ENCODE assay signal across 8 cellular contexts in the genomic region with DNA sequence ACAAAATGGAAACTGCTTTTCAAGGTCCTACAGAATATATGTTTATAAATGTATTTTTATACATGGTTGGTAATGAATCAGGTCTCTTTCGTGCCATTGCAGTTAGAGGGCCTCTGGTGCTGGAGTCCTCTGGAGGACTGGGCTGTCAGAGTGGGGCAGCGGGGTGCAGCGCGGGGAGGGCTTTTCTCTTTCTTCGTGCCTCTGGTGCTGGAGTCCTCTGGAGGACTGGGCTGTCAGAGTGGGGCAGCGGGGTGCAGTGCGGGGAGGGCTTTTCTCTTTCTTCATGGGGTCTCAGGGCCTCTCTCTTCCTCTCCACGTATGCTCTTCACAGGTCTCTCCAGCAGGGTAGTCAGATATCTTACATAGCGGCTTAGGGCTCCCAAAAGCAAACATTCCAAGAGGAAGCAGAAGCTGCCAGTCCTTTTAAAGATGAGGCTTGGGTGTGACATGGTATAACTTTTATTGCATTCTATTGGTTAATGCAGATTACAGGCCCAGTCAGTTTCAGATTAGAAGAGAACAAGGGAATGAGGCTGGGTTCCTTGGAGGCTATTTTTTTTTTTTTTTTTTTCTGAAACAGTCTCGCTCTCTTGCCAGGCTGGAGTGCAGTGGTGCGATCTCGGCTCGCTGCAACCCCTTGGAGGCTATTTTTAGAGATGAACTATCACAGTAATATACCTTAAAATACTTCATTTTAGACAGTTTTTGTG. TPM values are rescaled to one million over a fixed set of nuclear protein-coding genes. Genes with fewer than 3 reads are reported as not detected.
DNase-seq lines count a peak whose midpoint lies in the region; ATAC-seq and TF ChIP-seq lines count a peak whose summit lies in the region.

No MANE protein-coding gene starts in this region.

- ATAC-seq in mucosa of descending colon, result peak; percentile 52
- ATAC-seq in stimulated activated naive CD8-positive, alpha-beta T cell treated with anti-CD3 and anti-CD28 coated beads, Interleukin-15, Interleukin-2, amounts not matched to agents 100 U/mL and 50 U/mL, for 24 hours, result no peak
- no peak for ATAC-seq in HG02763 (IDR thresholded peaks at IDR 0.05; ENCODE audit: unreplicated experiment)

- DNase-seq in ELF-1 (ENCODE audit: low read depth, low spot score) (peak; percentile 18), cardiac fibroblast (ENCODE audit: low read depth in 2 of 2) (peak; percentile 65 to 71), mucosa of descending colon (no peak), MV-4-11 (lab: John Stamatoyannopoulos, UW) (no peak)
- no peak for DNase-seq in stimulated activated naive CD8-positive, alpha-beta T cell treated with anti-CD3 and anti-CD28 coated beads, Interleukin-15, Interleukin-2, amounts not matched to agents 100 U/mL and 50 U/mL, for 24 hours
- no peak for DNase-seq in stimulated activated CD8-positive, alpha-beta memory T cell treated with anti-CD3 and anti-CD28 coated beads, Interleukin-4, amount 100 ng/mL, for 48 hours

- H3K27ac Mint-ChIP-seq in IgD-negative memory B cell, result peak overlapping the region in 1 of 3 donors; percentile 65

- peaks cover 34 to 40% (median 35%) of the 10 kb centered on the region in 3 donors for H3K4me1 Mint-ChIP-seq in IgD-negative memory B cell

- no peak for TF ChIP-seq CTCF in cardiac fibroblast (IDR thresholded peaks at IDR 0.05; ENCODE audit: low read depth, low read length)
- no peak for TF ChIP-seq CTCF in mucosa of descending colon (IDR thresholded peaks at IDR 0.05)

- H3K36me3 Mint-ChIP-seq in IgD-negative memory B cell, result no peaks in the 10 kb centered on the region

- H3K9me3 Mint-ChIP-seq in IgD-negative memory B cell, result no peaks in the 10 kb centered on the region

- H3K9me3 ChIP-seq in mucosa of descending colon, result no peaks in the 10 kb centered on the region

- no peaks in the 10 kb centered on the region for H3K4me1 ChIP-seq in mucosa of descending colon (ENCODE audit: low read depth)

- no peaks in the 10 kb centered on the region for H3K27me3 Mint-ChIP-seq in IgD-negative memory B cell

- H3K4me3 Mint-ChIP-seq in IgD-negative memory B cell, result peak overlapping the region; percentile 62 to 93 (median 74)

- H3K4me3 ChIP-seq in cardiac fibroblast (replicated peaks in 1 of 2; ENCODE audit: low read depth in 2 of 2, low read length in 2 of 2) (peak overlapping the region; percentile 15 to 22), mucosa of descending colon (no peak overlapping the region)

- intact Hi-C loops in mucosa of descending colon (cut with DNase I, micrococcal nuclease), result no loop called here

- H3K36me3 ChIP-seq in mucosa of descending colon (ENCODE audit: low read depth), result no peaks in the 10 kb centered on the region

RNA-seq across cellular contexts. Expression of gene SDCCAG8, which starts 13.1 kb away (rescaled TPM):
- polyA plus RNA-seq in IgD-negative memory B cell, result 28.5 TPM
- total RNA-seq in mucosa of descending colon, result 10 to 100 TPM; 22.1 to 37.5 (median 34.1) TPM

RNA-seq across cellular contexts. Expression of gene CEP170, which starts 13.8 kb away (rescaled TPM):
- polyA plus RNA-seq in IgD-negative memory B cell, result 18.5 TPM
- total RNA-seq in mucosa of descending colon, result 10 to 100 TPM in 2 of 3 donors, 1 to 10 TPM in 1; 6.2 to 43.8 (median 14.4) TPM

Comparison
In these comparisons a context has a peak if more than half of its experiments do, and no peak if none do; other contexts are left out.
1. DNase-seq: peak in ELF-1 (single experiment) and cardiac fibroblast (2 of 2); none in mucosa of descending colon (0 of 3), stimulated activated naive CD8-positive, alpha-beta T cell treated with anti-CD3 and anti-CD28 coated beads, Interleukin-15, Interleukin-2, amounts not matched to agents 100 U/mL and 50 U/mL, for 24 hours (single experiment), stimulated activated CD8-positive, alpha-beta memory T cell treated with anti-CD3 and anti-CD28 coated beads, Interleukin-4, amount 100 ng/mL, for 48 hours (single experiment) and MV-4-11 (single experiment).